In genomic region chr5:124859027-124859426, GRCh38 we compare ENCODE assay signal across 12 cellular contexts.
DNase-seq lines count a peak whose midpoint lies in the region; ATAC-seq and TF ChIP-seq lines count a peak whose summit lies in the region.
"Had no signal": no experiment of that assay in that cellular context is flagged by ENCODE, and none has a peak within 500 bp of the region (broad histone marks: within the 10 kb centered on the region; RNA-seq: fewer than 3 reads in every experiment).

No MANE protein-coding gene starts in this region.

- H3K4me1 ChIP-seq in Loucy (ENCODE audit: insufficient read depth, low read length, poor library complexity, severe bottlenecking) (no peaks in the 10 kb centered on the region), neutrophil (ENCODE audit: control insufficient read depth in 1 of 2, insufficient read depth in 1 of 2, low read depth in 1 of 2, low read length in 1 of 2) (peaks cover 26 to 30% of the 10 kb centered on the region in 2 experiments)

- in situ Hi-C loops in GM13976 (cut with MboI; ENCODE audit: low sequenced_read_pairs, unreplicated experiment): no loop called here

- H2AFZ ChIP-seq in Loucy (ENCODE audit: low read length): no peak overlapping the region

- no peaks in the 10 kb centered on the region for H3K4me1 Mint-ChIP-seq in effector memory CD8-positive, alpha-beta T cell (ENCODE audit: low read depth in 2 of 2)
- H3K4me1 Mint-ChIP-seq: activated naive CD4-positive, alpha-beta T cell treated with anti-CD3 and anti-CD28 coated beads, Interleukin-2, amount 10 ng/mL, durations not matched to agents 7 days and 5 days had no signal

- no peak overlapping the region for H3K27ac Mint-ChIP-seq in effector memory CD8-positive, alpha-beta T cell
- H3K27ac Mint-ChIP-seq: activated naive CD4-positive, alpha-beta T cell treated with anti-CD3 and anti-CD28 coated beads, Interleukin-2, amount 10 ng/mL, durations not matched to agents 7 days and 5 days had no signal

- ATAC-seq in effector memory CD8-positive, alpha-beta T cell (replicated peaks): peak; percentile 26
- ATAC-seq: K562, PC-3 had no signal

- H3K9me3 Mint-ChIP-seq in effector memory CD8-positive, alpha-beta T cell: no peaks in the 10 kb centered on the region
- H3K9me3 Mint-ChIP-seq: activated naive CD4-positive, alpha-beta T cell treated with anti-CD3 and anti-CD28 coated beads, Interleukin-2, amount 10 ng/mL, durations not matched to agents 7 days and 5 days had no signal

- peak overlapping the region; percentile 32 for H3K4me2 ChIP-seq in Loucy (ENCODE audit: low read depth, low read length, poor library complexity, severe bottlenecking)

- H3K79me2 ChIP-seq in Loucy (ENCODE audit: insufficient read depth, low read length): no peaks in the 10 kb centered on the region

- H3K9ac ChIP-seq in Loucy (ENCODE audit: low read depth, low read length, poor library complexity, severe bottlenecking): no peak overlapping the region

- H3K4me3 ChIP-seq in Loucy (ENCODE audit: low read length, poor library complexity, severe bottlenecking) (peak overlapping the region; percentile 35), neutrophil (ENCODE audit: low read depth in 1 of 2, low read length in 1 of 2) (peak overlapping the region in 1 of 2 experiments; percentile 14)
- H3K4me3 ChIP-seq: K562 had no signal

- no peaks in the 10 kb centered on the region for H3K36me3 ChIP-seq in Loucy (ENCODE audit: insufficient read depth, low read length)
- H3K36me3 ChIP-seq in neutrophil: no peaks in the 10 kb centered on the region

- TF ChIP-seq CTCF in Loucy (conservative IDR thresholded peaks at IDR 0.05; ENCODE audit: low read length) (no peak), neutrophil (IDR thresholded peaks at IDR 0.05) (no peak), GM13976 (IDR thresholded peaks at IDR 0.05; ENCODE audit: borderline replicate concordance, control extremely low read depth, extremely low read depth, insufficient read depth, missing control alignments) (no peak)

- H3K27ac ChIP-seq in neutrophil: peak overlapping the region; percentile 65

- no peaks in the 10 kb centered on the region for H4K20me1 ChIP-seq in Loucy (ENCODE audit: insufficient read depth, low read length, poor library complexity, severe bottlenecking)

- no peaks in the 10 kb centered on the region for H3F3A ChIP-seq in Loucy (ENCODE audit: low read depth)

- H3K27me3 Mint-ChIP-seq in effector memory CD8-positive, alpha-beta T cell: no peaks in the 10 kb centered on the region
- H3K27me3 Mint-ChIP-seq: activated naive CD4-positive, alpha-beta T cell treated with anti-CD3 and anti-CD28 coated beads, Interleukin-2, amount 10 ng/mL, durations not matched to agents 7 days and 5 days had no signal

- H3K9me2 ChIP-seq in Loucy (replicated peaks; ENCODE audit: low read depth, low read length): no peaks in the 10 kb centered on the region

- DNase-seq in AG20443 (ENCODE audit: low spot score) (peak; percentile 34), GM13976 (ENCODE audit: low spot score) (no peak), cerebellar cortex (ENCODE audit: low spot score) (no peak), NCI-H524 treated with DMSO at 0.1 percent for 48 hours (lab: John Stamatoyannopoulos, UW) (no peak), NCI-H1048 (lab: John Stamatoyannopoulos, UW) (no peak)
- no peak for DNase-seq in effector memory CD8-positive, alpha-beta T cell
- DNase-seq: activated naive CD4-positive, alpha-beta T cell treated with anti-CD3 and anti-CD28 coated beads, Interleukin-2, amount 10 ng/mL, durations not matched to agents 7 days and 5 days; NCI-H2107; PC-3 had no signal

- no peaks in the 10 kb centered on the region for H3K36me3 Mint-ChIP-seq in effector memory CD8-positive, alpha-beta T cell (ENCODE audit: insufficient read depth)
- H3K36me3 Mint-ChIP-seq: activated naive CD4-positive, alpha-beta T cell treated with anti-CD3 and anti-CD28 coated beads, Interleukin-2, amount 10 ng/mL, durations not matched to agents 7 days and 5 days had no signal

- no peak overlapping the region for H3K4me3 Mint-ChIP-seq in effector memory CD8-positive, alpha-beta T cell
- H3K4me3 Mint-ChIP-seq: activated naive CD4-positive, alpha-beta T cell treated with anti-CD3 and anti-CD28 coated beads, Interleukin-2, amount 10 ng/mL, durations not matched to agents 7 days and 5 days had no signal

- H3K27me3 ChIP-seq in Loucy (ENCODE audit: insufficient read depth, low read length, poor library complexity, severe bottlenecking) (no peaks in the 10 kb centered on the region), neutrophil (no peaks in the 10 kb centered on the region)

- H3K9me3 ChIP-seq in Loucy (ENCODE audit: insufficient read depth, low read depth, low read length): no peaks in the 10 kb centered on the region
- no peaks in the 10 kb centered on the region for H3K9me3 ChIP-seq in neutrophil
